Comparison of ENCODE assay signal across 14 cellular contexts in the genomic region with DNA sequence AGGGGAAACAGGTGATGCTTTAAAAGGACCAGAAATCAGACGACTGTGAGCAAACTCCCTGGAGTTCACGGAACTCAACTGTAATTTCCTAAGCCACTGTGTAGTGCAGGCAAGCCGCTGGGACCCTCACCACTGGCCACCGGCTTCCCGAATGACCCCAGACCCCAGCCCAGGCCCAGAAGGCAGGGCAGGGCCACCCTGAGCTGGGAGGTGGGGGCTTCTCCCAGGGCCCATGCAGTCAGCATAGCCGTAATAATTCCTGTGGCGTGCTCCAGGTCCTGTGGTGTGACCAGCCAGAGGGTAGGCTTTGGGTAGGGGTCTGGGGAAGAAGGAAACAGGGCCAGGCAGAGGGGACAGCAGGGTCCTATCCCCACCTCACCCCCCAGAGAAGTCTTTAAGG.
"Had no signal": no experiment of that assay in that cellular context is flagged by ENCODE, and none has a peak within 500 bp of the region (broad histone marks: within the 10 kb centered on the region; RNA-seq: fewer than 3 reads in every experiment).

No MANE protein-coding gene starts in this region.

- H3K9me3 ChIP-seq: psoas muscle, thyroid gland had no signal

- H3K27me3 Mint-ChIP-seq: activated CD8-positive, alpha-beta memory T cell treated with anti-CD3 and anti-CD28 coated beads, Interleukin-2, amount 10 ng/mL, durations not matched to agents 7 days and 5 days; naive B cell had no signal

- H3K36me3 Mint-ChIP-seq: naive B cell had no signal

- H3K9me3 Mint-ChIP-seq: activated T-cell treated with anti-CD3 and anti-CD28 coated beads, Interleukin-2, amount 50 U/mL, for 4 hours; naive B cell had no signal

- H3K4me3 ChIP-seq: hepatocyte, psoas muscle, thyroid gland had no signal

- H3K36me3 ChIP-seq: thyroid gland had no signal

- H3K27ac Mint-ChIP-seq: activated CD8-positive, alpha-beta memory T cell treated with anti-CD3 and anti-CD28 coated beads, Interleukin-2, amount 10 ng/mL, durations not matched to agents 7 days and 5 days had no signal

- DNase-seq: activated CD4-positive, alpha-beta T cell treated with anti-CD3 and anti-CD28 coated beads, Interleukin-2, amount 50 U/mL, for 48 hours; activated CD8-positive, alpha-beta memory T cell treated with anti-CD3 and anti-CD28 coated beads, Interleukin-2, amount 10 ng/mL, durations not matched to agents 7 days and 5 days; activated naive CD4-positive, alpha-beta T cell; activated T-cell treated with anti-CD3 and anti-CD28 coated beads, Interleukin-2, amount 50 U/mL, for 4 hours; kidney glomerular epithelial cell; naive B cell; nucleus accumbens; stimulated activated CD4-positive, alpha-beta T cell treated with anti-CD3 and anti-CD28 coated beads, Interleukin-12 subunit alpha, Interleukin-12 subunit beta, amount 100 ng/mL, for 4 hours; stimulated activated CD4-positive, alpha-beta T cell treated with anti-CD3 and anti-CD28 coated beads, Interleukin-4, amount 100 ng/mL, for 4 hours; thyroid gland had no signal

- H3K27ac ChIP-seq: hepatocyte, psoas muscle, thyroid gland had no signal

- H3K27me3 ChIP-seq: hepatocyte, thyroid gland had no signal

- H3K4me3 Mint-ChIP-seq: activated CD8-positive, alpha-beta memory T cell treated with anti-CD3 and anti-CD28 coated beads, Interleukin-2, amount 10 ng/mL, durations not matched to agents 7 days and 5 days; activated T-cell treated with anti-CD3 and anti-CD28 coated beads, Interleukin-2, amount 50 U/mL, for 4 hours had no signal

- ATAC-seq: activated CD4-positive, CD25-positive, alpha-beta regulatory T cell treated with anti-CD3 and anti-CD28 coated beads, Interleukin-2, amount 50 U/mL, for 24 hours; activated CD8-positive, alpha-beta memory T cell treated with anti-CD3 and anti-CD28 coated beads, Interleukin-2, amount 10 ng/mL, durations not matched to agents 7 days and 5 days; activated T-cell treated with anti-CD3 and anti-CD28 coated beads, Interleukin-2, amount 50 U/mL, for 4 hours; psoas muscle; sciatic nerve had no signal
